ENCODE assay signal across 23 cellular contexts in genomic region chr4:42736538-42736937, GRCh38.
"Had no signal": no experiment of that assay in that cellular context is flagged by ENCODE, and none has a peak within 500 bp of the region (broad histone marks: within the 10 kb centered on the region; RNA-seq: fewer than 3 reads in every experiment).

No MANE protein-coding gene starts in this region.

- H3K27ac Mint-ChIP-seq: dendritic cell treated with granulocyte-macrophage colony-stimulating factor and Interleukin-4, amounts not matched to agents 40 ng/mL and 50 ng/mL, for 4 days; immature natural killer cell; mesothelial cell of epicardium; naive thymus-derived CD4-positive, alpha-beta T cell; nephron; stimulated activated naive B cell treated with anti-CD40 and anti-IgM and Interleukin-4, amounts not matched to agents 10 μg/mL and 1 μg/mL and 100 μg/mL, for 72 hours; stimulated activated naive CD8-positive, alpha-beta T cell treated with anti-CD3 and anti-CD28 coated beads, Interleukin-15, Interleukin-2, amounts not matched to agents 100 ng/mL and 50 ng/mL, for 24 hours had no signal

- H3K27me3 ChIP-seq: colonic mucosa, esophagus squamous epithelium, ovary, right lobe of liver, suprapubic skin, transverse colon had no signal

- H3K9me3 ChIP-seq: colonic mucosa, esophagus squamous epithelium, ovary, right lobe of liver, suprapubic skin had no signal

- H3K4me1 Mint-ChIP-seq: immature natural killer cell; mesothelial cell of epicardium; naive thymus-derived CD4-positive, alpha-beta T cell; nephron had no signal

- H3K4me1 ChIP-seq: colonic mucosa, esophagus squamous epithelium, right lobe of liver, suprapubic skin, transverse colon had no signal

- ATAC-seq: naive thymus-derived CD4-positive, alpha-beta T cell; stimulated activated naive B cell treated with anti-CD40 and anti-IgM and Interleukin-4, amounts not matched to agents 10 μg/mL and 1 μg/mL and 100 μg/mL, for 72 hours had no signal

- H3K27me3 Mint-ChIP-seq: dendritic cell treated with granulocyte-macrophage colony-stimulating factor and Interleukin-4, amounts not matched to agents 40 ng/mL and 50 ng/mL, for 4 days; stimulated activated naive CD8-positive, alpha-beta T cell treated with anti-CD3 and anti-CD28 coated beads, Interleukin-15, Interleukin-2, amounts not matched to agents 100 ng/mL and 50 ng/mL, for 24 hours had no signal

- H3K4me3 ChIP-seq: colonic mucosa, esophagus squamous epithelium, lung, ovary, right lobe of liver, suprapubic skin, transverse colon had no signal

- H3K36me3 ChIP-seq: colonic mucosa, esophagus squamous epithelium, ovary, right lobe of liver, suprapubic skin, transverse colon had no signal

- H3K4me3 Mint-ChIP-seq: dendritic cell treated with granulocyte-macrophage colony-stimulating factor and Interleukin-4, amounts not matched to agents 40 ng/mL and 50 ng/mL, for 4 days; immature natural killer cell; mesothelial cell of epicardium; naive thymus-derived CD4-positive, alpha-beta T cell; nephron; stimulated activated naive B cell treated with anti-CD40 and anti-IgM and Interleukin-4, amounts not matched to agents 10 μg/mL and 1 μg/mL and 100 μg/mL, for 72 hours; stimulated activated naive CD8-positive, alpha-beta T cell treated with anti-CD3 and anti-CD28 coated beads, Interleukin-15, Interleukin-2, amounts not matched to agents 100 ng/mL and 50 ng/mL, for 24 hours had no signal

- DNase-seq: central memory CD4-positive, alpha-beta T cell; colonic mucosa; effector CD8-positive, alpha-beta T cell; erythroblast; esophagus squamous epithelium; foreskin melanocyte; immature natural killer cell; mesenchymal stem cell; naive thymus-derived CD4-positive, alpha-beta T cell; occipital lobe; ovary; right lobe of liver; small intestine; stimulated activated CD4-positive, alpha-beta T cell treated with anti-CD3 and anti-CD28 coated beads, Interleukin-15, amount 100 ng/mL, for 24 hours; stimulated activated CD4-positive, alpha-beta T cell treated with anti-CD3 and anti-CD28 coated beads, Interleukin-2, amount 100 ng/mL, for 48 hours; stimulated activated naive B cell treated with anti-CD40 and anti-IgM and Interleukin-4, amounts not matched to agents 10 μg/mL and 1 μg/mL and 100 μg/mL, for 72 hours; transverse colon had no signal

- H3K27ac ChIP-seq: colonic mucosa, esophagus squamous epithelium, ovary, right lobe of liver, suprapubic skin, transverse colon had no signal
